8 cellular contexts compared by ENCODE assay signal in the genomic region with DNA sequence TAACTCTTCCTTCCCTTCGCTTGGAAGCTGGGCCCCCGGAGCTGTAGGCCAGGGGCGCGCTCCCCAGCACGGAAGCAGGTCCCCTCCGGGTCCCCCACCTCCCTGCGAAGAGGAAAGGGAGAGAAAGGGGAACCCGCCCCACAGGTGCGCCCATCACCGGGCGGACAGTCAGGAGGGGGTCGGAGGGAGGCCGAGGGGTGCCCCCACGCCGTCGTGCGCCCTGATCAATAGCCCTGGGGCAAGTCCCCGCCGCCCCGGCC. TPM values are rescaled to one million over a fixed set of nuclear protein-coding genes. Genes with fewer than 3 reads are reported as not detected.
DNase-seq lines count a peak whose midpoint lies in the region; ATAC-seq and TF ChIP-seq lines count a peak whose summit lies in the region.

No MANE protein-coding gene starts in this region.

- peaks cover 17% of the 10 kb centered on the region for H3K4me1 ChIP-seq in SJCRH30
- peaks cover 0 to 48% (median 42%) of the 10 kb centered on the region in 4 donors for H3K4me1 ChIP-seq in sigmoid colon

- peak; percentile 14 for ATAC-seq in GM19351 (IDR thresholded peaks at IDR 0.05; ENCODE audit: unreplicated experiment)
- ATAC-seq in HG02981 (IDR thresholded peaks at IDR 0.05; ENCODE audit: unreplicated experiment) = no peak

- H3K27ac ChIP-seq in SJCRH30 = no peak overlapping the region
- H3K27ac ChIP-seq in sigmoid colon = peak overlapping the region; percentile 78 to 88 (median 84)

- no peaks in the 10 kb centered on the region for H3K36me3 ChIP-seq in SJCRH30
- H3K36me3 ChIP-seq in sigmoid colon = no peaks in the 10 kb centered on the region

- TF ChIP-seq POLR2A in sigmoid colon (IDR thresholded peaks at IDR 0.05) = no peak

- TF ChIP-seq EP300 in sigmoid colon (IDR thresholded peaks at IDR 0.05) = no peak

- H3K27me3 ChIP-seq in SJCRH30 = peaks cover 27% of the 10 kb centered on the region
- H3K27me3 ChIP-seq in sigmoid colon = no peaks in the 10 kb centered on the region

- TF ChIP-seq CTCF in fibroblast of the aortic adventitia (IDR thresholded peaks at IDR 0.05; ENCODE audit: insufficient read depth, low read length) (no peak), sigmoid colon (IDR thresholded peaks at IDR 0.05) (no peak)

- no peaks in the 10 kb centered on the region for H3K9me3 ChIP-seq in SJCRH30 (replicated peaks)
- no peaks in the 10 kb centered on the region for H3K9me3 ChIP-seq in sigmoid colon

- 1% methylated on average over 20 of the region's 20 CpGs for WGBS in sigmoid colon, 2 donors

- H3K4me3 ChIP-seq in SJCRH30 = peak overlapping the region; percentile 65
- peak overlapping the region; percentile 78 for H3K4me3 ChIP-seq in fibroblast of the aortic adventitia (ENCODE audit: low read depth, low read length)
- peak overlapping the region; percentile 67 to 88 (median 72) for H3K4me3 ChIP-seq in sigmoid colon

- no peak for DNase-seq in SJCRH30
- DNase-seq in fibroblast of the aortic adventitia (ENCODE audit: low read depth) = no peak
- DNase-seq in sigmoid colon = no peak
- no peak for DNase-seq in stimulated activated CD4-positive, alpha-beta T cell treated with anti-CD3 and anti-CD28 coated beads, Interleukin-1b, Interleukin-23, amount 100 ng/mL, for 48 hours
- no peak for DNase-seq in SW480 (ENCODE audit: low spot score)
- DNase-seq in DMS79 treated with DMSO at 0.1 percent for 48 hours (lab: John Stamatoyannopoulos, UW) = no peak

- intact Hi-C loops in sigmoid colon (cut with DNase I) = loop anchor here (2.0 kb wide), 1 partner anchor 40 kb away; no protein-coding TSS in a partner anchor

RNA-seq across cellular contexts. Expression of a gene that starts 0.8 kb away (rescaled TPM):
- 11.2 and 11.8 TPM in 2 replicates for total RNA-seq in SJCRH30 (2014; rRNA removed; shearing (Covaris generic))
- total RNA-seq in fibroblast of the aortic adventitia (ENCODE audit: low replicate concordance) (6.2 and 29.0 TPM in 2 replicates), sigmoid colon (10 to 100 TPM; 28.0 to 62.4 (median 33.7) TPM)
- 100 to 1,000 TPM in 2 of 3 donors, 10 to 100 TPM in 1; 92.5 to 345 (median 181) TPM for polyA plus RNA-seq in sigmoid colon

RNA-seq across cellular contexts. Expression of a gene that starts 23.7 kb away (rescaled TPM):
- total RNA-seq in SJCRH30 (2014; rRNA removed; shearing (Covaris generic)) = 0.71 and 0.81 TPM in 2 replicates
- 2.4 and 5.6 TPM in 2 replicates for total RNA-seq in fibroblast of the aortic adventitia (ENCODE audit: low replicate concordance)
- total RNA-seq in sigmoid colon = 10 to 100 TPM; 31.0 to 75.6 (median 46.0) TPM
- polyA plus RNA-seq in sigmoid colon = 10 to 100 TPM in 2 of 3 donors, 1 to 10 TPM in 1; 6.0 to 43.5 (median 27.6) TPM

RNA-seq across cellular contexts. Expression of a gene that starts 25.9 kb away (rescaled TPM):
- 5.0 and 6.1 TPM in 2 replicates for total RNA-seq in SJCRH30 (2014; rRNA removed; shearing (Covaris generic))
- total RNA-seq in fibroblast of the aortic adventitia (ENCODE audit: low replicate concordance) (0.45 and 0.98 TPM in 2 replicates), sigmoid colon (10 to 100 TPM in 3 of 4 donors, 1 to 10 TPM in 1; 9.6 to 18.3 (median 14.3) TPM)
- polyA plus RNA-seq in sigmoid colon = 1 to 10 TPM in 1 of 3 donors, under 1 TPM in 2; 0.23 to 6.5 (median 0.60) TPM

RNA-seq across cellular contexts. Expression of a gene that starts 56.3 kb away (rescaled TPM):
- total RNA-seq in SJCRH30 (2014; rRNA removed; shearing (Covaris generic)) = 0.10 TPM in 1 of 2 replicates, not detected in the other
- total RNA-seq in fibroblast of the aortic adventitia (ENCODE audit: low replicate concordance) (not detected in 2 replicates), sigmoid colon (1 to 10 TPM; 1.5 to 6.4 (median 2.1) TPM)
- polyA plus RNA-seq in sigmoid colon = 1 to 10 TPM; 1.2 to 9.2 (median 1.8) TPM
